3 cellular contexts compared by ENCODE assay signal in genomic region chr2:21012557-21012937, GRCh38.
TF ChIP-seq lines count a peak whose summit lies in the region.

No MANE protein-coding gene starts in this region.

TF ChIP-seq in HepG2, 621 proteins besides CTCF, POLR2A, EP300 and RAD21 (continues in another document):
- TF ChIP-seq, protein P1, sequence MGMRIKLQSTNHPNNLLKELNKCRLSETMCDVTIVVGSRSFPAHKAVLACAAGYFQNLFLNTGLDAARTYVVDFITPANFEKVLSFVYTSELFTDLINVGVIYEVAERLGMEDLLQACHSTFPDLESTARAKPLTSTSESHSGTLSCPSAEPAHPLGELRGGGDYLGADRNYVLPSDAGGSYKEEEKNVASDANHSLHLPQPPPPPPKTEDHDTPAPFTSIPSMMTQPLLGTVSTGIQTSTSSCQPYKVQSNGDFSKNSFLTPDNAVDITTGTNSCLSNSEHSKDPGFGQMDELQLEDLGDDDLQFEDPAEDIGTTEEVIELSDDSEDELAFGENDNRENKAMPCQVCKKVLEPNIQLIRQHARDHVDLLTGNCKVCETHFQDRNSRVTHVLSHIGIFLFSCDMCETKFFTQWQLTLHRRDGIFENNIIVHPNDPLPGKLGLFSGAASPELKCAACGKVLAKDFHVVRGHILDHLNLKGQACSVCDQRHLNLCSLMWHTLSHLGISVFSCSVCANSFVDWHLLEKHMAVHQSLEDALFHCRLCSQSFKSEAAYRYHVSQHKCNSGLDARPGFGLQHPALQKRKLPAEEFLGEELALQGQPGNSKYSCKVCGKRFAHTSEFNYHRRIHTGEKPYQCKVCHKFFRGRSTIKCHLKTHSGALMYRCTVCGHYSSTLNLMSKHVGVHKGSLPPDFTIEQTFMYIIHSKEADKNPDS (CRISPR knock-in tag; IDR thresholded peaks at IDR 0.05), result no peak
- no peak for TF ChIP-seq ZNF484 (CRISPR knock-in tag; IDR thresholded peaks at IDR 0.05; ENCODE audit: borderline replicate concordance, low read depth)
- no peak for TF ChIP-seq ZSCAN20 (CRISPR knock-in tag; IDR thresholded peaks at IDR 0.05; ENCODE audit: borderline replicate concordance)
- 0 out of 2 replicates have a peak, but pooled peaks have one; percentile 61 for TF ChIP-seq ZNF775 (CRISPR knock-in tag; IDR thresholded peaks at IDR 0.05; ENCODE audit: borderline replicate concordance)
- TF ChIP-seq MYC (CRISPR knock-in tag; IDR thresholded peaks at IDR 0.05; ENCODE audit: borderline replicate concordance), result no peak
- peak; percentile 52; the same call in 1 of the 2 replicates for TF ChIP-seq ZNF670 (CRISPR knock-in tag; IDR thresholded peaks at IDR 0.05; ENCODE audit: borderline replicate concordance)
- TF ChIP-seq FOXP4 (CRISPR knock-in tag; IDR thresholded peaks at IDR 0.05), result no peak
- peak; percentile 75 for TF ChIP-seq RBFOX2 (IDR thresholded peaks at IDR 0.05; ENCODE audit: low read depth, low read length)
- no peak for TF ChIP-seq NCOR1 (IDR thresholded peaks at IDR 0.05; ENCODE audit: borderline replicate concordance, low read length)
- peak; percentile 9; the same call in 1 of the 2 replicates for TF ChIP-seq POLR2G (IDR thresholded peaks at IDR 0.05; ENCODE audit: low read depth, low read length)
- peak; percentile 18; the same call in 1 of the 2 replicates for TF ChIP-seq MBD4 (IDR thresholded peaks at IDR 0.05; ENCODE audit: borderline replicate concordance, low read length)
- TF ChIP-seq ZNF770 (CRISPR knock-in tag; IDR thresholded peaks at IDR 0.05), result no peak
- no peak for TF ChIP-seq ZNF510 (CRISPR knock-in tag; IDR thresholded peaks at IDR 0.05; ENCODE audit: low read depth)

TF ChIP-seq in IMR-90, 13 proteins besides CTCF, POLR2A, EP300 and RAD21:
- 0 out of 2 replicates have a peak, but pooled peaks have one; percentile 19 for TF ChIP-seq CEBPB (IDR thresholded peaks at IDR 0.05; ENCODE audit: low read depth, low read length)
- TF ChIP-seq MAFK (IDR thresholded peaks at IDR 0.05; ENCODE audit: low read depth, low read length), result no peak

TF ChIP-seq in K562, 482 proteins besides CTCF, POLR2A, EP300 and RAD21:
- TF ChIP-seq CEBPB (tag; IDR thresholded peaks at IDR 0.05) (peak; percentile 39; the same call in 1 of the 2 replicates), KDM5B (IDR thresholded peaks at IDR 0.05; ENCODE audit: insufficient replicate concordance, low read depth, low read length) (no peak), ZMIZ1 (IDR thresholded peaks at IDR 0.05; ENCODE audit: low read depth in 2 of 2, low read length in 2 of 2) (no peak), ZNF143 (CRISPR knock-in tag; IDR thresholded peaks at IDR 0.05) (no peak)
